In genomic region chr5:172556971-172557461, GRCh38 we compare ENCODE assay signal across 19 cellular contexts.
DNase-seq lines count a peak whose midpoint lies in the region; ATAC-seq and TF ChIP-seq lines count a peak whose summit lies in the region.
"Had no signal": no experiment of that assay in that cellular context is flagged by ENCODE, and none has a peak within 500 bp of the region (broad histone marks: within the 10 kb centered on the region; RNA-seq: fewer than 3 reads in every experiment).

No MANE protein-coding gene starts in this region.

- H3K9me3 ChIP-seq in esophagus muscularis mucosa: no peaks in the 10 kb centered on the region
- no peaks in the 10 kb centered on the region for H3K9me3 ChIP-seq in liver (ENCODE audit: control insufficient read depth in 4 of 4, low read length in 3 of 4)
- H3K9me3 ChIP-seq: A549 had no signal

- intact Hi-C loops in esophagus muscularis mucosa (cut with DNase I): loop anchor here (5.0 to 10.0 kb wide), 2 partner anchors 88 to 135 kb away; partner anchors contain the start of gene NEURL1B

- DNase-seq in H7 (peak; percentile 70), esophagus muscularis mucosa (ENCODE audit: extremely low spot score) (no peak), EL (no peak), NCI-H2081 treated with DMSO at 0.1 percent for 48 hours (lab: John Stamatoyannopoulos, UW) (no peak)
- DNase-seq: activated CD8-positive, alpha-beta memory T cell treated with anti-CD3 and anti-CD28 coated beads, Interleukin-2, amount 50 U/mL, for 48 hours; activated naive CD8-positive, alpha-beta T cell treated with anti-CD3 and anti-CD28 coated beads, Interleukin-2, amount 10 ng/mL, durations not matched to agents 7 days and 5 days; CD8-positive, alpha-beta memory T cell; NCI-H1436; NCI-H524; PC-9; stimulated activated naive CD8-positive, alpha-beta T cell treated with anti-CD3 and anti-CD28 coated beads, Interleukin-15, Interleukin-2, amounts not matched to agents 100 U/mL and 50 U/mL, for 24 hours; WERI-Rb-1 had no signal

- no peak for TF ChIP-seq POLR2A in esophagus muscularis mucosa (IDR thresholded peaks at IDR 0.05; ENCODE audit: low read depth)

- H3K4me3 ChIP-seq in H7 (ENCODE audit: insufficient read depth, low read depth, low read length) (no peak overlapping the region), esophagus muscularis mucosa (no peak overlapping the region), liver (ENCODE audit: low read depth in 1 of 3, low read length in 3 of 3) (no peak overlapping the region), rectal smooth muscle tissue (ENCODE audit: low read length) (no peak overlapping the region)
- H3K4me3 ChIP-seq: A549, coronary artery, PC-9 had no signal

- H3K36me3 ChIP-seq in H7 (replicated peaks; ENCODE audit: control insufficient read depth, insufficient read depth, low read length) (no peaks in the 10 kb centered on the region), esophagus muscularis mucosa (no peaks in the 10 kb centered on the region), liver (ENCODE audit: control insufficient read depth in 4 of 4, insufficient read depth in 3 of 4, low read depth in 1 of 4, low read length in 3 of 4) (no peaks in the 10 kb centered on the region), rectal smooth muscle tissue (ENCODE audit: control insufficient read depth, insufficient read depth, low read length) (no peaks in the 10 kb centered on the region)
- H3K36me3 ChIP-seq: WERI-Rb-1 had no signal

- TF ChIP-seq EP300 in esophagus muscularis mucosa (IDR thresholded peaks at IDR 0.05): no peak

- TF ChIP-seq RAD21 in liver (IDR thresholded peaks at IDR 0.05): peak; percentile 39 to 49

- H3K4me1 ChIP-seq in esophagus muscularis mucosa (peaks cover 46 to 69% (median 67%) of the 10 kb centered on the region in 4 donors), liver (ENCODE audit: control insufficient read depth in 4 of 4, insufficient read depth in 4 of 4, low read length in 3 of 4) (no peaks in the 10 kb centered on the region), rectal smooth muscle tissue (ENCODE audit: control insufficient read depth, insufficient read depth, low read length) (peaks cover 58% of the 10 kb centered on the region)

- WGBS in esophagus muscularis mucosa: 28% methylated on average over 12 of the region's 12 CpGs
- 55% methylated on average over 12 of the region's 12 CpGs for WGBS in liver

- H3K27me3 ChIP-seq in H7 (ENCODE audit: control insufficient read depth, insufficient read depth, low read length) (no peaks in the 10 kb centered on the region), esophagus muscularis mucosa (no peaks in the 10 kb centered on the region), liver (ENCODE audit: control insufficient read depth in 4 of 4, insufficient read depth in 4 of 4, low read length in 3 of 4) (no peaks in the 10 kb centered on the region), rectal smooth muscle tissue (ENCODE audit: control insufficient read depth, insufficient read depth, low read length) (no peaks in the 10 kb centered on the region)

- TF ChIP-seq CTCF in esophagus muscularis mucosa (IDR thresholded peaks at IDR 0.05) (peak in 1 of 3 experiments; percentile 36), liver (IDR thresholded peaks at IDR 0.05; ENCODE audit: low read depth, low read length, missing input control) (no peak)

- ATAC-seq in GM21825 (IDR thresholded peaks at IDR 0.05; ENCODE audit: unreplicated experiment) (no peak), GM18868 (IDR thresholded peaks at IDR 0.05; ENCODE audit: unreplicated experiment) (no peak)
- ATAC-seq: stimulated activated naive CD8-positive, alpha-beta T cell treated with anti-CD3 and anti-CD28 coated beads, Interleukin-15, Interleukin-2, amounts not matched to agents 100 U/mL and 50 U/mL, for 24 hours had no signal

- H3K27ac ChIP-seq in esophagus muscularis mucosa (replicated peaks in 1 of 4) (peak overlapping the region; percentile 82 to 91 (median 88)), liver (ENCODE audit: low read depth in 1 of 2, low read length in 2 of 2) (peak overlapping the region; percentile 60 to 68), rectal smooth muscle tissue (ENCODE audit: low read depth, low read length) (peak overlapping the region; percentile 90)
- H3K27ac ChIP-seq: A549, KMS-11, PC-9, WERI-Rb-1 had no signal

- H3K9ac ChIP-seq in liver (ENCODE audit: low read depth in 1 of 2, low read length in 2 of 2) (no peak overlapping the region), rectal smooth muscle tissue (ENCODE audit: low read length) (no peak overlapping the region)
- H3K9ac ChIP-seq: KMS-11 had no signal

TF ChIP-seq in liver, 16 proteins besides CTCF, POLR2A, EP300 and RAD21:
- TF ChIP-seq HNF4A (conservative IDR thresholded peaks at IDR 0.05): no peak
- no peak for TF ChIP-seq ZBTB33 (IDR thresholded peaks at IDR 0.05)
- TF ChIP-seq JUND (IDR thresholded peaks at IDR 0.05): no peak
- no peak for TF ChIP-seq TAF1 (conservative IDR thresholded peaks at IDR 0.05)
- TF ChIP-seq GABPA (IDR thresholded peaks at IDR 0.05 in 1 of 2, conservative IDR thresholded peaks at IDR 0.05 in 1 of 2): no peak
- TF ChIP-seq YY1 (IDR thresholded peaks at IDR 0.05): peak; percentile 36
- peak; percentile 100 for TF ChIP-seq NR2F2 (IDR thresholded peaks at IDR 0.05)
- no peak for TF ChIP-seq ATF3 (IDR thresholded peaks at IDR 0.05)
- peak; percentile 66 for TF ChIP-seq SP1 (IDR thresholded peaks at IDR 0.05)
- TF ChIP-seq FOXA2 (IDR thresholded peaks at IDR 0.05): no peak
- TF ChIP-seq RXRA (IDR thresholded peaks at IDR 0.05): peak; percentile 78 to 80
- TF ChIP-seq FOXA1 (IDR thresholded peaks at IDR 0.05): no peak
- no peak for TF ChIP-seq EGR1 (IDR thresholded peaks at IDR 0.05; ENCODE audit: low read depth in 2 of 2)
- TF ChIP-seq MAX (IDR thresholded peaks at IDR 0.05): no peak
- peak; percentile 65 for TF ChIP-seq REST (IDR thresholded peaks at IDR 0.05)
TF ChIP-seq in liver: peak in this region for 5.
